ENCODE assay signal across 11 cellular contexts in the genomic region with DNA sequence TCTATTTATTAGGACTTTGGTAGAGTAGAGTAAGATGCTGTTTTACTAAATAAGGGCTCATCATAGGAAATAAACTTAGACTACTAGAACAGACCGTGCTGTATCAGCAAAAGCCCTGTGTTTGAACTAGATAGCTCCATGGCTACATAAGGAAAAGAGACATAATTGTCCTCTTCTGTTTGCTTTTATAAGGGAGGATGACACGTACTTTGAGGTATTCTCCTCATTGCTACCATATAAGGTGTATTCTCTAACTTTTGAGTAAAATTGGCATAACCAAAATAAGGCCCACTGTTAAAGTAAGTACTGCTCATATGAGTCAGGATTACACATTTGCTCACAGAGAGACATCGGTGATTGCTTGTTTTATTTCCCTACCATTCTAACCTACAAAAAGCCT.
DNase-seq lines count a peak whose midpoint lies in the region; ATAC-seq and TF ChIP-seq lines count a peak whose summit lies in the region.
"Had no signal": no experiment of that assay in that cellular context is flagged by ENCODE, and none has a peak within 500 bp of the region (broad histone marks: within the 10 kb centered on the region; RNA-seq: fewer than 3 reads in every experiment).

No MANE protein-coding gene starts in this region.

- peak overlapping the region; percentile 34 for H3K4me2 ChIP-seq in osteoblast (ENCODE audit: insufficient read depth, low read length)

- H3K4me3 ChIP-seq in osteoblast (ENCODE audit: insufficient read depth, low read length): no peak overlapping the region
- no peak overlapping the region for H3K4me3 ChIP-seq in effector memory CD4-positive, alpha-beta T cell (ENCODE audit: insufficient read depth, low read depth, low read length, poor library complexity, severe bottlenecking)

- ATAC-seq in GM21619 (IDR thresholded peaks at IDR 0.05; ENCODE audit: unreplicated experiment): no peak
- no peak for ATAC-seq in HG02852 (IDR thresholded peaks at IDR 0.05; ENCODE audit: unreplicated experiment)
- ATAC-seq: effector memory CD8-positive, alpha-beta T cell had no signal

- TF ChIP-seq CTCF in osteoblast (IDR thresholded peaks at IDR 0.05; ENCODE audit: extremely low read depth, low read depth, low read length): no peak

- H3K27me3 ChIP-seq in osteoblast (ENCODE audit: insufficient read depth, low read length): no peaks in the 10 kb centered on the region
- H3K27me3 ChIP-seq in effector memory CD4-positive, alpha-beta T cell (replicated peaks; ENCODE audit: control insufficient read depth, insufficient read depth, low read length, poor library complexity, severe bottlenecking): no peaks in the 10 kb centered on the region

- no peaks in the 10 kb centered on the region for H4K20me1 ChIP-seq in osteoblast (ENCODE audit: insufficient read depth, low read length)

- no peaks in the 10 kb centered on the region for H3K9me3 ChIP-seq in osteoblast (ENCODE audit: low read depth, low read length)
- H3K9me3 ChIP-seq in effector memory CD4-positive, alpha-beta T cell (ENCODE audit: control insufficient read depth, low read length): no peaks in the 10 kb centered on the region

- H2AFZ ChIP-seq in osteoblast (ENCODE audit: low read length): no peak overlapping the region

- H3K79me2 ChIP-seq in osteoblast (ENCODE audit: insufficient read depth, low read length): peaks cover 99% of the 10 kb centered on the region

- DNase-seq in COLO829 (ENCODE audit: low spot score): peak; percentile 48
- peak; percentile 65 for DNase-seq in NCI-H2029 (lab: John Stamatoyannopoulos, UW)
- no peak for DNase-seq in epithelial cell of prostate (ENCODE audit: low read depth, low spot score)
- DNase-seq in osteoblast (ENCODE audit: insufficient read length, low spot score, missing footprints): peak; percentile 53
- DNase-seq in COR-L47 (lab: John Stamatoyannopoulos, UW): no peak
- no peak for DNase-seq in effector memory CD4-positive, alpha-beta T cell
- DNase-seq: effector memory CD8-positive, alpha-beta T cell; NCI-H1436; OCI-M1 had no signal

- peaks cover 45% of the 10 kb centered on the region for H3K4me1 ChIP-seq in osteoblast (ENCODE audit: insufficient read depth, low read length)
- H3K4me1 ChIP-seq in effector memory CD4-positive, alpha-beta T cell (ENCODE audit: control insufficient read depth, insufficient read depth, low read length, poor library complexity, severe bottlenecking): peaks cover 4% of the 10 kb centered on the region

- peak overlapping the region; percentile 42 for H3K27ac ChIP-seq in epithelial cell of prostate
- H3K27ac ChIP-seq in osteoblast (ENCODE audit: low read depth, low read length): peak overlapping the region; percentile 88
- H3K27ac ChIP-seq in effector memory CD4-positive, alpha-beta T cell (ENCODE audit: insufficient read depth, low read length, poor library complexity, severe bottlenecking): no peak overlapping the region

- H3K36me3 ChIP-seq in osteoblast (ENCODE audit: insufficient read depth, low read length): peaks cover 8% of the 10 kb centered on the region
- no peaks in the 10 kb centered on the region for H3K36me3 ChIP-seq in effector memory CD4-positive, alpha-beta T cell (ENCODE audit: control insufficient read depth, insufficient read depth, low read length)

Comparison
In these comparisons a context has a peak if more than half of its experiments do, and no peak if none do; other contexts are left out.
1. DNase-seq: peak in COLO829 (single experiment), NCI-H2029 (single experiment) and osteoblast (single experiment); none in epithelial cell of prostate (single experiment), COR-L47 (single experiment) and effector memory CD4-positive, alpha-beta T cell (0 of 3).